In the genomic region with DNA sequence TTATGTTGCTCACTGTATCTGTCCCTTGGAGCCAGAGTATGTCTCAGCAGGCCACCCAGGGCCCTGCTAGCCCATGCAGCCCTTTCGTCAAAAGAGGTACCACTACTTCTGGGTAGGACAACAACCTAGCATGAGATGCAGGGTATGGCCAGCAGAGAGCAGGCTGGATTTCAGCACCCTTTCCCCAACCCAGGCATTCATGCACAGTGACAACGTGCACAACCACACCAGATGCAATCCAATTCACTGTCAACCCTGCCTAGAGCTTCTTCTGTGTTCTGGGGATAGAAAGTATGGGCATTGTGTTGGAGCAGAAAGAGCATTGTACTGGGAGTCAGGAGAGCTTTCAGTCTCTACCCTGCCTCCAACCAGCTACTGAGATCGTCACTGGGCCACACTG, we compare ENCODE assay signal across 2 cellular contexts.
TF ChIP-seq lines count a peak whose summit lies in the region.

No MANE protein-coding gene starts in this region.

TF ChIP-seq in H1, 55 proteins besides CTCF, POLR2A, EP300 and RAD21:
- TF ChIP-seq RFX5 (IDR thresholded peaks at IDR 0.05; ENCODE audit: borderline replicate concordance, low read depth, low read length) (no peak), GTF2F1 (IDR thresholded peaks at IDR 0.05; ENCODE audit: borderline replicate concordance, low read depth, low read length) (no peak), CHD1 (IDR thresholded peaks at IDR 0.05; ENCODE audit: low read depth, low read length) (no peak), POU5F1 (IDR thresholded peaks at IDR 0.05; ENCODE audit: low read depth, low read length) (no peak), RBBP5 (IDR thresholded peaks at IDR 0.05; ENCODE audit: borderline replicate concordance, low read depth, low read length) (no peak), POLR2AphosphoS5 (IDR thresholded peaks at IDR 0.05; ENCODE audit: low read depth, low read length) (no peak), TBP (IDR thresholded peaks at IDR 0.05; ENCODE audit: low read depth, low read length) (no peak), HDAC2 (IDR thresholded peaks at IDR 0.05; ENCODE audit: borderline replicate concordance in 1 of 2, low read depth in 2 of 2, low read length in 2 of 2) (no peak), YY1 (IDR thresholded peaks at IDR 0.05; ENCODE audit: low read depth, low read length) (no peak), PHF8 (conservative IDR thresholded peaks at IDR 0.05; ENCODE audit: low read depth, low read length) (no peak), KDM1A (IDR thresholded peaks at IDR 0.05; ENCODE audit: borderline replicate concordance, low read length) (no peak), BACH1 (IDR thresholded peaks at IDR 0.05; ENCODE audit: low read length) (no peak), BRCA1 (IDR thresholded peaks at IDR 0.05; ENCODE audit: low read depth, low read length) (no peak), GABPA (IDR thresholded peaks at IDR 0.05; ENCODE audit: borderline replicate concordance, insufficient read depth, low read length) (no peak), SIX5 (IDR thresholded peaks at IDR 0.05; ENCODE audit: low read depth, low read length) (no peak), SP4 (IDR thresholded peaks at IDR 0.05; ENCODE audit: low read length) (no peak)
- TF ChIP-seq, protein P1, sequence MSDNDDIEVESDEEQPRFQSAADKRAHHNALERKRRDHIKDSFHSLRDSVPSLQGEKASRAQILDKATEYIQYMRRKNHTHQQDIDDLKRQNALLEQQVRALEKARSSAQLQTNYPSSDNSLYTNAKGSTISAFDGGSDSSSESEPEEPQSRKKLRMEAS (IDR thresholded peaks at IDR 0.05), result no peak
TF ChIP-seq in H1: peak in this region for 0.

TF ChIP-seq in neural cell, 6 proteins besides CTCF, POLR2A, EP300 and RAD21:
- TF ChIP-seq, protein P2, sequence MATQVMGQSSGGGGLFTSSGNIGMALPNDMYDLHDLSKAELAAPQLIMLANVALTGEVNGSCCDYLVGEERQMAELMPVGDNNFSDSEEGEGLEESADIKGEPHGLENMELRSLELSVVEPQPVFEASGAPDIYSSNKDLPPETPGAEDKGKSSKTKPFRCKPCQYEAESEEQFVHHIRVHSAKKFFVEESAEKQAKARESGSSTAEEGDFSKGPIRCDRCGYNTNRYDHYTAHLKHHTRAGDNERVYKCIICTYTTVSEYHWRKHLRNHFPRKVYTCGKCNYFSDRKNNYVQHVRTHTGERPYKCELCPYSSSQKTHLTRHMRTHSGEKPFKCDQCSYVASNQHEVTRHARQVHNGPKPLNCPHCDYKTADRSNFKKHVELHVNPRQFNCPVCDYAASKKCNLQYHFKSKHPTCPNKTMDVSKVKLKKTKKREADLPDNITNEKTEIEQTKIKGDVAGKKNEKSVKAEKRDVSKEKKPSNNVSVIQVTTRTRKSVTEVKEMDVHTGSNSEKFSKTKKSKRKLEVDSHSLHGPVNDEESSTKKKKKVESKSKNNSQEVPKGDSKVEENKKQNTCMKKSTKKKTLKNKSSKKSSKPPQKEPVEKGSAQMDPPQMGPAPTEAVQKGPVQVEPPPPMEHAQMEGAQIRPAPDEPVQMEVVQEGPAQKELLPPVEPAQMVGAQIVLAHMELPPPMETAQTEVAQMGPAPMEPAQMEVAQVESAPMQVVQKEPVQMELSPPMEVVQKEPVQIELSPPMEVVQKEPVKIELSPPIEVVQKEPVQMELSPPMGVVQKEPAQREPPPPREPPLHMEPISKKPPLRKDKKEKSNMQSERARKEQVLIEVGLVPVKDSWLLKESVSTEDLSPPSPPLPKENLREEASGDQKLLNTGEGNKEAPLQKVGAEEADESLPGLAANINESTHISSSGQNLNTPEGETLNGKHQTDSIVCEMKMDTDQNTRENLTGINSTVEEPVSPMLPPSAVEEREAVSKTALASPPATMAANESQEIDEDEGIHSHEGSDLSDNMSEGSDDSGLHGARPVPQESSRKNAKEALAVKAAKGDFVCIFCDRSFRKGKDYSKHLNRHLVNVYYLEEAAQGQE (IDR thresholded peaks at IDR 0.05; ENCODE audit: borderline replicate concordance), result no peak
- TF ChIP-seq POLR2AphosphoS5 (IDR thresholded peaks at IDR 0.05), result no peak
- no peak for TF ChIP-seq TAF1 (IDR thresholded peaks at IDR 0.05; ENCODE audit: low read depth)
- TF ChIP-seq SMC3 (conservative IDR thresholded peaks at IDR 0.05; ENCODE audit: poor library complexity), result no peak
- TF ChIP-seq EZH2 (IDR thresholded peaks at IDR 0.05; ENCODE audit: borderline replicate concordance, insufficient read depth, low read length, poor library complexity, severe bottlenecking), result no peak
- TF ChIP-seq MXI1 (conservative IDR thresholded peaks at IDR 0.05; ENCODE audit: poor library complexity, severe bottlenecking), result no peak
